In the genomic region with DNA sequence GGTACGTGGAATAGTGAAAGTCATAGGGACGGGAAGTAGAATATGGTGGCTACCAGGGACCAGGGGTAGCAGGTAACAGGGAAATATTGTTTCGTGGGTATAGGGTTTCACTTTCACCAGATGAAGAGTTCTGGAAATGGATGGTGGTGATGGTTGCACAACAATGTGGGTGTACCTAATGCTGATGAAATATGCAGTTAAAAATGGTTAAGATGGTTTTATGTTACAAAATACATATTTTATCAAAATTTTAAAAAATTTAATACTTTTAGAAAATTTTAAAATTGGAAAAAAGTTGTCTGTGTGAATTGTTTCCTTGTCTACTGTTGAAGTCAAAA, we compare ENCODE assay signal across 16 cellular contexts. TPM values are rescaled to one million over a fixed set of nuclear protein-coding genes. Genes with fewer than 3 reads are reported as not detected.
DNase-seq lines count a peak whose midpoint lies in the region; ATAC-seq and TF ChIP-seq lines count a peak whose summit lies in the region.
"Had no signal": no experiment of that assay in that cellular context is flagged by ENCODE, and none has a peak within 500 bp of the region (broad histone marks: within the 10 kb centered on the region; RNA-seq: fewer than 3 reads in every experiment).

No MANE protein-coding gene starts in this region.

- H3K4me1 ChIP-seq in RWPE2 (ENCODE audit: insufficient read depth, poor library complexity, severe bottlenecking) (peaks cover 9% of the 10 kb centered on the region), body of pancreas (no peaks in the 10 kb centered on the region)

- TF ChIP-seq POLR2A in body of pancreas (IDR thresholded peaks at IDR 0.05), result no peak

- in situ Hi-C loops in GM13976 (cut with MboI; ENCODE audit: low sequenced_read_pairs, unreplicated experiment), result no loop called here

- WGBS in body of pancreas, 2 donors, result 80 to 91% methylated on average over 3 of the region's 3 CpGs

- DNase-seq in SIG-M5 treated with dmso at 0.1 percent for 504 hours (lab: John Stamatoyannopoulos, UW; ENCODE audit: unreplicated experiment) (peak; percentile 43), SIG-M5 (lab: John Stamatoyannopoulos, UW) (no peak), MV-4-11 (lab: John Stamatoyannopoulos, UW) (peak; percentile 70), RWPE2 (ENCODE audit: low spot score) (no peak), GM13976 (ENCODE audit: low spot score) (no peak), body of pancreas (no peak)
- no peak for DNase-seq in stimulated activated naive CD8-positive, alpha-beta T cell treated with anti-CD3 and anti-CD28 coated beads, Interleukin-15, Interleukin-2, amounts not matched to agents 100 U/mL and 50 U/mL, for 24 hours
- DNase-seq in stimulated activated CD4-positive, alpha-beta T cell treated with anti-CD3 and anti-CD28 coated beads, Interleukin-12 subunit alpha, Interleukin-12 subunit beta, amount 100 ng/mL, for 4 hours, result no peak
- DNase-seq: CD4-positive, alpha-beta memory T cell; HCEC 1CT; NCI-H1092 treated with DMSO at 0.1 percent for 48 hours; NCI-H2081 treated with DMSO at 0.1 percent for 48 hours; NCI-H524 had no signal

- H3K27ac ChIP-seq in RWPE2 (ENCODE audit: poor library complexity, severe bottlenecking) (no peak overlapping the region), body of pancreas (no peak overlapping the region)
- H3K27ac ChIP-seq: 22Rv1, SK-N-MC had no signal

- no peaks in the 10 kb centered on the region for H3K36me3 ChIP-seq in RWPE2 (ENCODE audit: low read depth)
- no peaks in the 10 kb centered on the region for H3K36me3 ChIP-seq in body of pancreas (replicated peaks in 1 of 2; ENCODE audit: insufficient read depth in 1 of 2, low read depth in 2 of 2)

- TF ChIP-seq CTCF in RWPE2 (IDR thresholded peaks at IDR 0.05; ENCODE audit: poor library complexity, severe bottlenecking) (no peak), GM13976 (IDR thresholded peaks at IDR 0.05; ENCODE audit: borderline replicate concordance, control extremely low read depth, extremely low read depth, insufficient read depth, missing control alignments) (no peak), body of pancreas (IDR thresholded peaks at IDR 0.05) (no peak)

- no peaks in the 10 kb centered on the region for H3K9me3 ChIP-seq in RWPE2 (ENCODE audit: severe bottlenecking)
- no peaks in the 10 kb centered on the region for H3K9me3 ChIP-seq in body of pancreas

- no peaks in the 10 kb centered on the region for H3K27me3 ChIP-seq in RWPE2 (ENCODE audit: insufficient read depth, poor library complexity, severe bottlenecking)
- H3K27me3 ChIP-seq in body of pancreas, result no peaks in the 10 kb centered on the region

- ATAC-seq in RWPE2 (ENCODE audit: low read depth) (peak; percentile 31; the same call in 1 of the 3 replicates), body of pancreas (no peak)
- ATAC-seq in stimulated activated naive CD8-positive, alpha-beta T cell treated with anti-CD3 and anti-CD28 coated beads, Interleukin-15, Interleukin-2, amounts not matched to agents 100 U/mL and 50 U/mL, for 24 hours, result peak; percentile 32

- intact Hi-C loops in body of pancreas (cut with DNase I), result no loop called here

- no peak overlapping the region for H3K4me3 ChIP-seq in RWPE2 (ENCODE audit: severe bottlenecking)
- H3K4me3 ChIP-seq in body of pancreas, result no peak overlapping the region
- H3K4me3 ChIP-seq: SK-N-MC had no signal

RNA-seq across cellular contexts. Expression of a gene that starts 55.5 kb away (rescaled TPM):
- 10 to 100 TPM in 1 of 2 donors, 1 to 10 TPM in 1; 8.2 to 10.1 TPM for total RNA-seq in body of pancreas
- total RNA-seq: B cell had no signal

Comparison
In these comparisons a context has a peak if more than half of its experiments do, and no peak if none do; other contexts are left out.
1. DNase-seq: peak in SIG-M5 treated with dmso at 0.1 percent for 504 hours (single experiment) and MV-4-11 (single experiment); none in SIG-M5 (single experiment), RWPE2 (single experiment), stimulated activated naive CD8-positive, alpha-beta T cell treated with anti-CD3 and anti-CD28 coated beads, Interleukin-15, Interleukin-2, amounts not matched to agents 100 U/mL and 50 U/mL, for 24 hours (single experiment), stimulated activated CD4-positive, alpha-beta T cell treated with anti-CD3 and anti-CD28 coated beads, Interleukin-12 subunit alpha, Interleukin-12 subunit beta, amount 100 ng/mL, for 4 hours (single experiment), GM13976 (single experiment) and body of pancreas (0 of 4).